In genomic region chr13:30745917-30746686, GRCh38 we compare ENCODE assay signal across 10 cellular contexts. TPM values are rescaled to one million over a fixed set of nuclear protein-coding genes. Genes with fewer than 3 reads are reported as not detected.
A peak's percentile ranks its signal among the peaks of the same experiment; 100 is the strongest.
DNase-seq lines count a peak whose midpoint lies in the region; ATAC-seq and TF ChIP-seq lines count a peak whose summit lies in the region.
"Had no signal": no experiment of that assay in that cellular context is flagged by ENCODE, and none has a peak within 500 bp of the region (broad histone marks: within the 10 kb centered on the region; RNA-seq: fewer than 3 reads in every experiment).

No MANE protein-coding gene starts in this region.

- peaks cover 0 to 74% (median 9%) of the 10 kb centered on the region in 6 donors for H3K36me3 ChIP-seq in spleen
- H3K36me3 ChIP-seq: cardiac muscle cell had no signal

- H3K9me3 ChIP-seq in spleen = no peaks in the 10 kb centered on the region

- H3K9me3 Mint-ChIP-seq in T-helper 1 cell treated with Interleukin-12 subunit alpha and Interleukin-12 subunit beta and Interleukin-4 antibody, amounts not matched to agents 30 μg/mL and 1 μg/mL, for 36 hours = peaks cover 9% of the 10 kb centered on the region

- H3K36me3 Mint-ChIP-seq in T-helper 1 cell treated with Interleukin-12 subunit alpha and Interleukin-12 subunit beta and Interleukin-4 antibody, amounts not matched to agents 30 μg/mL and 1 μg/mL, for 36 hours (ENCODE audit: low read depth) = peaks cover 70% of the 10 kb centered on the region

- H3K27ac ChIP-seq in spleen = peak overlapping the region in 7 of 8 donors; percentile 17 to 93 (median 85)
- H3K27ac ChIP-seq: cardiac muscle cell had no signal

- TF ChIP-seq POLR2A in spleen (IDR thresholded peaks at IDR 0.05) = no peak

- no peak for TF ChIP-seq CTCF in spleen (IDR thresholded peaks at IDR 0.05 in 8 of 11, conservative IDR thresholded peaks at IDR 0.05 in 3 of 11)

- WGBS in spleen, 5 donors = 35 to 44% (median 39%) methylated on average over 9 of the region's 9 CpGs

- H3K27ac Mint-ChIP-seq in T-helper 1 cell treated with Interleukin-12 subunit alpha and Interleukin-12 subunit beta and Interleukin-4 antibody, amounts not matched to agents 30 μg/mL and 1 μg/mL, for 36 hours = peak overlapping the region; percentile 66

- ATAC-seq in left colon (peak; percentile 91), GM18873 (IDR thresholded peaks at IDR 0.05; ENCODE audit: low FRiP score, unreplicated experiment) (no peak)

- intact Hi-C loops in left colon (cut with DNase I, micrococcal nuclease) (no loop called here), spleen (cut with DNase I; ENCODE audit: low total_unique reads) (no loop called here)

- H3K4me3 Mint-ChIP-seq in T-helper 1 cell treated with Interleukin-12 subunit alpha and Interleukin-12 subunit beta and Interleukin-4 antibody, amounts not matched to agents 30 μg/mL and 1 μg/mL, for 36 hours = peak overlapping the region; percentile 53

- peaks cover 30 to 95% (median 61%) of the 10 kb centered on the region in 6 donors for H3K4me1 ChIP-seq in spleen

- no peaks in the 10 kb centered on the region for H3K27me3 Mint-ChIP-seq in T-helper 1 cell treated with Interleukin-12 subunit alpha and Interleukin-12 subunit beta and Interleukin-4 antibody, amounts not matched to agents 30 μg/mL and 1 μg/mL, for 36 hours (ENCODE audit: low read depth)

- H3K4me1 Mint-ChIP-seq in T-helper 1 cell treated with Interleukin-12 subunit alpha and Interleukin-12 subunit beta and Interleukin-4 antibody, amounts not matched to agents 30 μg/mL and 1 μg/mL, for 36 hours (ENCODE audit: low read depth) = peaks cover 50% of the 10 kb centered on the region

- DNase-seq in T-helper 1 cell = no peak
- DNase-seq in SW480 (ENCODE audit: low spot score) = peak; percentile 83
- DNase-seq in left colon = peak; percentile 57 to 73
- DNase-seq in spleen = no peak
- no peak for DNase-seq in DMS79 treated with DMSO at 0.1 percent for 48 hours (lab: John Stamatoyannopoulos, UW)
- no peak for DNase-seq in NCI-H2081 treated with DMSO at 0.1 percent for 48 hours (lab: John Stamatoyannopoulos, UW)
- DNase-seq: NCI-H1436 had no signal

- no peaks in the 10 kb centered on the region for H3K27me3 ChIP-seq in spleen (replicated peaks in 1 of 7)
- H3K27me3 ChIP-seq: cardiac muscle cell had no signal

- peak overlapping the region in 1 of 8 donors; percentile 5 for H3K4me3 ChIP-seq in spleen
- H3K4me3 ChIP-seq: cardiac muscle cell had no signal

RNA-seq across cellular contexts. Expression of gene ALOX5AP, which starts 10.8 kb away (rescaled TPM):
- total RNA-seq in left colon (1 to 10 TPM; 4.9 to 7.6 TPM), spleen (100 to 1,000 TPM in 4 of 7 donors, 10 to 100 TPM in 3; 43.7 to 268 (median 106) TPM)
- 10 to 100 TPM; 36.8 to 58.5 (median 44.1) TPM for polyA plus RNA-seq in spleen
- total RNA-seq: cardiac muscle cell had no signal

Comparison
In these comparisons a context has a peak if more than half of its experiments do, and no peak if none do; other contexts are left out.
1. DNase-seq: peak in SW480 (single experiment) and left colon (2 of 2); none in T-helper 1 cell (0 of 5), spleen (single experiment), DMS79 treated with DMSO at 0.1 percent for 48 hours (single experiment) and NCI-H2081 treated with DMSO at 0.1 percent for 48 hours (single experiment).
2. RNA of gene ALOX5AP, which starts 10.8 kb away (total RNA-seq): 43.7 to 268 TPM in spleen; 4.9 to 7.6 TPM in left colon; every median in the first group is over 4 times any median in the second.